8 cellular contexts compared by ENCODE assay signal in the genomic region with DNA sequence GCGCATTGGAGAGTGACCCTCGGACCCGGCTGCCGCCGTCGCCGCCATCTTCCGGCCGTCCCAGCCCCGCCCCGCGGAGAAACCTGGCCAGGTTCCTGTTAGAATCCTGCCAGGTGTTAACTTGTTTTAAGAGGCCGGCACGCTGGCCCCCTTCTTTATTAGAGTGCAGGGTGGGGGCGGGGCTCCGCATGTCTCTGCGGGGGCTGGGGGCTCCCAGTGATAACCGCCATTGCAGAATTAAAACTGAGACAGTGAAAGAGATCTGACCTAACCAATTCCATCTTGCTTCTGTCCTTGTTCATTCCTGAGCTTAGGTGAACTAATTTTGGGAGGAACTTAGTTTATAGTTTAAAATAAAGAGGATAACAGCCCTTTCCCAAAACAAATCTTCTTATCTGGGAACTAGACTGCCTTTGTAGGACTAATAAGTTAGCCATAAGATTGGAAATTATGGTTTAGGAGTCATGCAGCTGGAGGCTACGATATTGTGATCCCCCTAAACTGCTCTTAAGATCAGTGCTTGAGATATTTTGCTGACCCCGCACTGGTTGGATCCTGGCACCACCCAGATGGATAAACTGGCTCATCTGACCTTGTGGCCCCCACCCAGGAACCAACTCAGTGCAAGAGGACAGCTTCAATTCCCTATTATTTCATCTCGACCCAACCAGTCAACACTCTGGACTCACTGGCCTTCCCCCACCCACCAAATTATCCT. TPM values are rescaled to one million over a fixed set of nuclear protein-coding genes. Genes with fewer than 3 reads are reported as not detected.
DNase-seq lines count a peak whose midpoint lies in the region; ATAC-seq and TF ChIP-seq lines count a peak whose summit lies in the region.

No MANE protein-coding gene starts in this region.

- TF ChIP-seq EP300 in esophagus muscularis mucosa (IDR thresholded peaks at IDR 0.05), result no peak

- H3K4me3 ChIP-seq in GM12865 (ENCODE audit: low read depth, low read length) (peak overlapping the region; percentile 84), esophagus muscularis mucosa (peak overlapping the region; percentile 83 to 98 (median 94)), prostate gland (peak overlapping the region; percentile 92 to 97)

- POLR2A ChIA-PET in RWPE1 (lab: Yijun Ruan, JAX; ENCODE audit: low non-redundant PET) (interaction anchor here (1.1 to 1.3 kb wide), 2 partner anchors 51 to 55 kb away, joined by 3 to 5 read pairs; no protein-coding TSS in a partner anchor), HEK293T (lab: Yijun Ruan, JAX) (interaction anchor here (1.1 to 2.7 kb wide), 28 partner anchors 9 to 218 kb away, joined by 3 to 37 read pairs (median 6); a partner anchor contains a TSS)

- TF ChIP-seq POLR2A in esophagus muscularis mucosa (IDR thresholded peaks at IDR 0.05; ENCODE audit: low read depth) (no peak), prostate gland (IDR thresholded peaks at IDR 0.05) (peak; percentile 9)

- ATAC-seq in HG02938 (IDR thresholded peaks at IDR 0.05; ENCODE audit: unreplicated experiment) (no peak), GM18873 (IDR thresholded peaks at IDR 0.05; ENCODE audit: low FRiP score, unreplicated experiment) (no peak), HG03097 (IDR thresholded peaks at IDR 0.05; ENCODE audit: low FRiP score, unreplicated experiment) (no peak)

- intact Hi-C loops in esophagus muscularis mucosa (cut with DNase I) (loop anchor here (2.0 kb wide), 1 partner anchor 56 kb away; a partner anchor contains a TSS), prostate gland (cut with DNase I) (loop anchor here (2.0 to 10.0 kb wide), 2 partner anchors 56 to 326 kb away; a partner anchor contains a TSS)

- WGBS in esophagus muscularis mucosa, result 19% methylated on average over 9 of the region's 21 CpGs
- WGBS in prostate gland, result 11% methylated on average over 14 of the region's 21 CpGs

- TF ChIP-seq CTCF in GM12865 (IDR thresholded peaks at IDR 0.05; ENCODE audit: insufficient read depth, low read depth, low read length, missing control alignments) (no peak), RWPE1 (conservative IDR thresholded peaks at IDR 0.05; ENCODE audit: low read depth) (no peak), esophagus muscularis mucosa (IDR thresholded peaks at IDR 0.05) (peak in 1 of 3 experiments; percentile 5), prostate gland (IDR thresholded peaks at IDR 0.05) (peak in 1 of 4 experiments; percentile 2)

- H3K27ac ChIP-seq in RWPE1 (peak overlapping the region; percentile 96), esophagus muscularis mucosa (replicated peaks in 1 of 4) (peak overlapping the region; percentile 92 to 99 (median 96)), prostate gland (peak overlapping the region; percentile 91 to 93)

- DNase-seq in GM12865 (ENCODE audit: low read depth) (no peak), RWPE1 (ENCODE audit: low spot score) (no peak), esophagus muscularis mucosa (ENCODE audit: extremely low spot score) (no peak), prostate gland (ENCODE audit: low spot score) (no peak), HEK293T (ENCODE audit: extremely low spot score) (no peak)

- H3K9me3 ChIP-seq in esophagus muscularis mucosa (no peaks in the 10 kb centered on the region), prostate gland (no peaks in the 10 kb centered on the region)

- CTCF ChIA-PET in RWPE1 (lab: Yijun Ruan, JAX), result interaction anchor here (0.6 kb wide), 1 partner anchor 25 kb away, joined by 3 read pairs; no protein-coding TSS in a partner anchor
- CTCF ChIA-PET in HEK293T (lab: Yijun Ruan, JAX), result interaction anchor here (0.8 to 1.1 kb wide), 2 partner anchors 50 to 217 kb away, joined by 3 to 5 read pairs; no protein-coding TSS in a partner anchor

- H3K36me3 ChIP-seq in esophagus muscularis mucosa (no peaks in the 10 kb centered on the region), prostate gland (no peaks in the 10 kb centered on the region)

- H3K27me3 ChIP-seq in esophagus muscularis mucosa, result no peaks in the 10 kb centered on the region
- no peaks in the 10 kb centered on the region for H3K27me3 ChIP-seq in prostate gland (replicated peaks; ENCODE audit: insufficient read depth)

- H3K4me1 ChIP-seq in esophagus muscularis mucosa (peaks cover 29 to 49% (median 46%) of the 10 kb centered on the region in 4 donors), prostate gland (replicated peaks) (peaks cover 12% of the 10 kb centered on the region)

TF ChIP-seq in HEK293T, 16 proteins besides CTCF, POLR2A, EP300 and RAD21:
- TF ChIP-seq CTBP1 (IDR thresholded peaks at IDR 0.05; ENCODE audit: borderline replicate concordance), result no peak
- no peak for TF ChIP-seq SP1 (IDR thresholded peaks at IDR 0.05)
- TF ChIP-seq LEF1 (IDR thresholded peaks at IDR 0.05; ENCODE audit: borderline replicate concordance), result no peak
- TF ChIP-seq L3MBTL2 (conservative IDR thresholded peaks at IDR 0.05), result no peak; the same call in 1 of the 2 replicates
- no peak for TF ChIP-seq TARDBP (IDR thresholded peaks at IDR 0.05)
- no peak for TF ChIP-seq ZNF384 (IDR thresholded peaks at IDR 0.05)
- TF ChIP-seq NFRKB (IDR thresholded peaks at IDR 0.05), result no peak
- no peak for TF ChIP-seq SUZ12 (IDR thresholded peaks at IDR 0.05)
- TF ChIP-seq ARNT (IDR thresholded peaks at IDR 0.05), result no peak
- no peak for TF ChIP-seq HDGF (IDR thresholded peaks at IDR 0.05; ENCODE audit: borderline replicate concordance)
- TF ChIP-seq FOXA1 (IDR thresholded peaks at IDR 0.05), result no peak
- TF ChIP-seq, protein P1, sequence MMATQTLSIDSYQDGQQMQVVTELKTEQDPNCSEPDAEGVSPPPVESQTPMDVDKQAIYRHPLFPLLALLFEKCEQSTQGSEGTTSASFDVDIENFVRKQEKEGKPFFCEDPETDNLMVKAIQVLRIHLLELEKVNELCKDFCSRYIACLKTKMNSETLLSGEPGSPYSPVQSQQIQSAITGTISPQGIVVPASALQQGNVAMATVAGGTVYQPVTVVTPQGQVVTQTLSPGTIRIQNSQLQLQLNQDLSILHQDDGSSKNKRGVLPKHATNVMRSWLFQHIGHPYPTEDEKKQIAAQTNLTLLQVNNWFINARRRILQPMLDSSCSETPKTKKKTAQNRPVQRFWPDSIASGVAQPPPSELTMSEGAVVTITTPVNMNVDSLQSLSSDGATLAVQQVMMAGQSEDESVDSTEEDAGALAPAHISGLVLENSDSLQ (IDR thresholded peaks at IDR 0.05), result no peak
- no peak for TF ChIP-seq ELF4 (IDR thresholded peaks at IDR 0.05)
- TF ChIP-seq FOXM1 (IDR thresholded peaks at IDR 0.05; ENCODE audit: borderline replicate concordance), result no peak
- no peak for TF ChIP-seq BHLHE40 (IDR thresholded peaks at IDR 0.05; ENCODE audit: borderline replicate concordance)
- no peak for TF ChIP-seq FOXK2 (IDR thresholded peaks at IDR 0.05)

RNA-seq across cellular contexts. Expression of a gene that starts 0.5 kb away (rescaled TPM):
- total RNA-seq in esophagus muscularis mucosa, result 100 to 1,000 TPM in 1 of 4 donors, 10 to 100 TPM in 3; 85.0 to 110 (median 92.2) TPM
- 100 to 1,000 TPM in 1 of 2 donors, 10 to 100 TPM in 1; 93.1 to 141 TPM for total RNA-seq in prostate gland

RNA-seq across cellular contexts. Expression of a gene that starts 56.6 kb away (rescaled TPM):
- total RNA-seq in esophagus muscularis mucosa, result 10 to 100 TPM; 42.8 to 72.0 (median 55.3) TPM
- 10 to 100 TPM; 40.4 to 50.4 TPM for total RNA-seq in prostate gland

RNA-seq across cellular contexts. Expression of a gene that starts 56.9 kb away (rescaled TPM):
- total RNA-seq in esophagus muscularis mucosa, result 100 to 1,000 TPM in 1 of 4 donors, 10 to 100 TPM in 3; 76.4 to 101 (median 92.5) TPM
- 100 to 1,000 TPM; 108 to 135 TPM for total RNA-seq in prostate gland
